ENCODE assay signal across 8 cellular contexts in genomic region chr7:134593530-134594392, GRCh38. TPM values are rescaled to one million over a fixed set of nuclear protein-coding genes. Genes with fewer than 3 reads are reported as not detected.
DNase-seq lines count a peak whose midpoint lies in the region; ATAC-seq, FAIRE-seq and TF ChIP-seq lines count a peak whose summit lies in the region.

No MANE protein-coding gene starts in this region.

- H3K9me3 ChIP-seq in subcutaneous abdominal adipose tissue (ENCODE audit: control insufficient read depth in 5 of 5, low read length in 5 of 5) = peaks cover 0 to 8% (median 3%) of the 10 kb centered on the region in 5 donors

- FAIRE-seq in HTR-8/SVneo (lab: Jason Lieb, UNC) (no peak), bronchial epithelial cell (lab: Jason Lieb, UNC) (no peak)

- H3K4me1 ChIP-seq in subcutaneous abdominal adipose tissue (ENCODE audit: control insufficient read depth in 5 of 5, insufficient read depth in 5 of 5, low read length in 5 of 5) = peaks cover 0 to 15% (median 10%) of the 10 kb centered on the region in 5 donors

- H3K36me3 ChIP-seq in bronchial epithelial cell (ENCODE audit: control insufficient read depth, insufficient read depth, low read length) = no peaks in the 10 kb centered on the region
- H3K36me3 ChIP-seq in subcutaneous abdominal adipose tissue (ENCODE audit: control insufficient read depth in 5 of 5, insufficient read depth in 5 of 5, low read length in 5 of 5) = no peaks in the 10 kb centered on the region

- H3K27ac ChIP-seq in subcutaneous abdominal adipose tissue (ENCODE audit: low read depth, low read length) = peak overlapping the region; percentile 68

- DNase-seq in HTR-8/SVneo (ENCODE audit: insufficient read length, low spot score) (peak; percentile 3), bronchial epithelial cell (ENCODE audit: low read depth) (peak; percentile 78), kidney tubule cell (ENCODE audit: low spot score) (peak; percentile 68), NCI-H510A treated with DMSO at 0.1 percent for 48 hours (lab: John Stamatoyannopoulos, UW) (no peak)
- no peak for DNase-seq in activated effector memory CD4-positive, alpha-beta T cell treated with Interleukin-2 at 50 U/mL for 16 hours
- DNase-seq in activated T-cell treated with anti-CD3 and anti-CD28 coated beads, Interleukin-2, amount 50 U/mL, for 1 hour = no peak

- no peak for ATAC-seq in HG03025 (IDR thresholded peaks at IDR 0.05; ENCODE audit: low FRiP score, unreplicated experiment)

- TF ChIP-seq CTCF in bronchial epithelial cell (IDR thresholded peaks at IDR 0.05; ENCODE audit: insufficient read depth, low read length, severe bottlenecking) = no peak

- H3K9ac ChIP-seq in subcutaneous abdominal adipose tissue (ENCODE audit: low read length in 5 of 5) = peak overlapping the region in 1 of 5 donors; percentile 28

- no peak overlapping the region for H3K4me3 ChIP-seq in bronchial epithelial cell (ENCODE audit: low read depth, low read length)
- H3K4me3 ChIP-seq in subcutaneous abdominal adipose tissue (ENCODE audit: low read depth in 1 of 5, low read length in 5 of 5) = no peak overlapping the region

- H3K27me3 ChIP-seq in bronchial epithelial cell (ENCODE audit: control insufficient read depth, insufficient read depth, low read length) (no peaks in the 10 kb centered on the region), subcutaneous abdominal adipose tissue (ENCODE audit: control insufficient read depth in 5 of 5, insufficient read depth in 4 of 5, low read length in 5 of 5) (no peaks in the 10 kb centered on the region)

RNA-seq across cellular contexts. Expression of gene AKR1B15, which starts 44.9 kb away (rescaled TPM):
- total RNA-seq in bronchial epithelial cell = under 0.01 and 0.13 TPM in 2 replicates

RNA-seq across cellular contexts. Expression of gene BPGM, which starts 52.9 kb away (rescaled TPM):
- 14.2 and 16.6 TPM in 2 replicates for total RNA-seq in bronchial epithelial cell

Comparison
In these comparisons a context has a peak if more than half of its experiments do, and no peak if none do; other contexts are left out.
1. DNase-seq: peak in HTR-8/SVneo (single experiment), bronchial epithelial cell (single experiment) and kidney tubule cell (single experiment); none in activated effector memory CD4-positive, alpha-beta T cell treated with Interleukin-2 at 50 U/mL for 16 hours (single experiment), NCI-H510A treated with DMSO at 0.1 percent for 48 hours (single experiment) and activated T-cell treated with anti-CD3 and anti-CD28 coated beads, Interleukin-2, amount 50 U/mL, for 1 hour (single experiment).